8 cellular contexts compared by ENCODE assay signal in genomic region chr3:113514265-113514769, GRCh38. TPM values are rescaled to one million over a fixed set of nuclear protein-coding genes. Genes with fewer than 3 reads are reported as not detected.
DNase-seq lines count a peak whose midpoint lies in the region; ATAC-seq and TF ChIP-seq lines count a peak whose summit lies in the region.

No MANE protein-coding gene starts in this region.

- no peak for TF ChIP-seq EP300 in stomach (IDR thresholded peaks at IDR 0.05)

- H3K27ac ChIP-seq in stomach, result peak overlapping the region; percentile 83 to 97 (median 91)

- TF ChIP-seq POLR2A in stomach (IDR thresholded peaks at IDR 0.05), result no peak

- H3K9me3 ChIP-seq in stomach, result no peaks in the 10 kb centered on the region

- ATAC-seq in left ventricle myocardium superior, result peak; percentile 18
- no peak for ATAC-seq in HG03025 (IDR thresholded peaks at IDR 0.05; ENCODE audit: low FRiP score, unreplicated experiment)

- WGBS in stomach, 5 donors, result 0 to 1% (median 0%) methylated on average over 9 of the region's 9 CpGs

- no peak for TF ChIP-seq CTCF in stomach (IDR thresholded peaks at IDR 0.05)

- peak overlapping the region; percentile 82 to 97 (median 90) for H3K4me3 ChIP-seq in stomach

- intact Hi-C loops in left ventricle myocardium superior (cut with micrococcal nuclease) (no loop called here), stomach (cut with DNase I; ENCODE audit: low total_unique reads) (no loop called here)

- H3K4me1 ChIP-seq in stomach, result peaks cover 10 to 27% (median 19%) of the 10 kb centered on the region in 4 donors

- H3K27me3 ChIP-seq in stomach, result peaks cover 0 to under 1% (median 0%) of the 10 kb centered on the region in 3 donors

- no peaks in the 10 kb centered on the region for H3K36me3 ChIP-seq in stomach

- peak; percentile 52 for DNase-seq in NCI-H82 (lab: John Stamatoyannopoulos, UW)
- DNase-seq in NCI-H82 treated with DMSO at 0.1 percent for 48 hours (lab: John Stamatoyannopoulos, UW; ENCODE audit: unreplicated experiment), result no peak
- peak; percentile 16 for DNase-seq in RPMI8226
- no peak for DNase-seq in left ventricle myocardium superior
- no peak for DNase-seq in stomach
- DNase-seq in hepatic stellate cell (ENCODE audit: low spot score), result no peak
- DNase-seq in NCI-H2196 (lab: John Stamatoyannopoulos, UW; ENCODE audit: unreplicated experiment), result no peak

RNA-seq across cellular contexts. Expression of gene SPICE1, which starts 0.6 kb away (rescaled TPM):
- total RNA-seq in left ventricle myocardium superior, result 4.8 TPM
- total RNA-seq in stomach, result 10 to 100 TPM; 10.3 to 75.9 (median 31.9) TPM
- polyA plus RNA-seq in stomach, result 1 to 10 TPM; 1.7 to 2.9 (median 2.4) TPM

RNA-seq across cellular contexts. Expression of gene SIDT1, which starts 18.0 kb away (rescaled TPM):
- total RNA-seq in left ventricle myocardium superior (0.47 TPM), stomach (100 to 1,000 TPM in 1 of 5 donors, 10 to 100 TPM in 3, 1 to 10 TPM in 1; 2.7 to 142 (median 33.4) TPM)
- polyA plus RNA-seq in stomach, result 1 to 10 TPM in 2 of 3 donors, under 1 TPM in 1; 0.81 to 2.4 (median 1.8) TPM

Comparison
In these comparisons a context has a peak if more than half of its experiments do, and no peak if none do; other contexts are left out.
1. DNase-seq: peak in NCI-H82 (single experiment) and RPMI8226 (single experiment); none in NCI-H82 treated with DMSO at 0.1 percent for 48 hours (single experiment), left ventricle myocardium superior (single experiment), stomach (single experiment), hepatic stellate cell (single experiment) and NCI-H2196 (single experiment).